9 cellular contexts compared by ENCODE assay signal in genomic region chr15:68365140-68365745, GRCh38.
DNase-seq lines count a peak whose midpoint lies in the region; ATAC-seq and TF ChIP-seq lines count a peak whose summit lies in the region.
"Had no signal": no experiment of that assay in that cellular context is flagged by ENCODE, and none has a peak within 500 bp of the region (broad histone marks: within the 10 kb centered on the region; RNA-seq: fewer than 3 reads in every experiment).

No MANE protein-coding gene starts in this region.

- peak; percentile 65 for ATAC-seq in activated CD8-positive, alpha-beta T cell treated with anti-CD3 and anti-CD28 coated beads for 36 hours
- ATAC-seq in left ventricle myocardium superior (peak; percentile 82), HG03175 (IDR thresholded peaks at IDR 0.05; ENCODE audit: unreplicated experiment) (no peak)

- peaks cover 7 to 73% (median 45%) of the 10 kb centered on the region in 6 donors for H3K4me1 ChIP-seq in spleen
- peaks cover 5 to 17% of the 10 kb centered on the region in 2 donors for H3K4me1 ChIP-seq in adrenal gland (replicated peaks in 1 of 2)

- H3K9me3 Mint-ChIP-seq in activated CD8-positive, alpha-beta T cell treated with anti-CD3 and anti-CD28 coated beads for 36 hours: no peaks in the 10 kb centered on the region

- H3K36me3 Mint-ChIP-seq in activated CD8-positive, alpha-beta T cell treated with anti-CD3 and anti-CD28 coated beads for 36 hours (ENCODE audit: low read depth): no peaks in the 10 kb centered on the region

- intact Hi-C loops in activated CD8-positive, alpha-beta T cell treated with anti-CD3 and anti-CD28 coated beads for 36 hours (cut with micrococcal nuclease): loop anchor here (5.0 kb wide), 1 partner anchor 113 kb away; no protein-coding TSS in a partner anchor
- intact Hi-C loops in left ventricle myocardium superior (cut with micrococcal nuclease) (loop anchor here (5.0 kb wide), 1 partner anchor 58 kb away; no protein-coding TSS in a partner anchor), spleen (cut with DNase I; ENCODE audit: low total_unique reads) (no loop called here), adrenal gland (cut with DNase I) (no loop called here)

- peak overlapping the region; percentile 64 for H3K27ac Mint-ChIP-seq in activated CD8-positive, alpha-beta T cell treated with anti-CD3 and anti-CD28 coated beads for 36 hours

- no peaks in the 10 kb centered on the region for H3K36me3 ChIP-seq in spleen
- no peaks in the 10 kb centered on the region for H3K36me3 ChIP-seq in adrenal gland (replicated peaks in 1 of 2)

- H3K27ac ChIP-seq in spleen (peak overlapping the region in 6 of 8 donors; percentile 32 to 63 (median 46)), adrenal gland (peak overlapping the region in 1 of 5 donors; percentile 27)
- H3K27ac ChIP-seq: SK-N-MC had no signal

- no peak for TF ChIP-seq CTCF in activated CD8-positive, alpha-beta T cell treated with anti-CD3 and anti-CD28 coated beads for 36 hours (IDR thresholded peaks at IDR 0.05)
- no peak for TF ChIP-seq CTCF in spleen (IDR thresholded peaks at IDR 0.05 in 8 of 11, conservative IDR thresholded peaks at IDR 0.05 in 3 of 11)
- TF ChIP-seq CTCF in adrenal gland (IDR thresholded peaks at IDR 0.05): no peak

- H3K27me3 Mint-ChIP-seq in activated CD8-positive, alpha-beta T cell treated with anti-CD3 and anti-CD28 coated beads for 36 hours: peaks cover 4% of the 10 kb centered on the region

- H3K4me3 ChIP-seq in spleen (no peak overlapping the region), adrenal gland (no peak overlapping the region)
- H3K4me3 ChIP-seq: SK-N-MC had no signal

- H3K27me3 ChIP-seq in spleen (replicated peaks in 1 of 7) (no peaks in the 10 kb centered on the region), adrenal gland (no peaks in the 10 kb centered on the region)

- WGBS in spleen, 5 donors: 35 to 40% (median 39%) methylated on average over 7 of the region's 7 CpGs
- 57 to 73% (median 69%) methylated on average over 7 of the region's 7 CpGs for WGBS in adrenal gland, 4 donors

- H3K4me1 Mint-ChIP-seq in activated CD8-positive, alpha-beta T cell treated with anti-CD3 and anti-CD28 coated beads for 36 hours (ENCODE audit: low read depth): peaks cover 9% of the 10 kb centered on the region

- TF ChIP-seq POLR2A in spleen (IDR thresholded peaks at IDR 0.05): no peak
- TF ChIP-seq POLR2A in adrenal gland (IDR thresholded peaks at IDR 0.05): no peak

- CTCF ChIA-PET in activated CD8-positive, alpha-beta T cell treated with anti-CD3 and anti-CD28 coated beads for 36 hours (lab: Charles Lee): interaction anchor here (2.7 kb wide), 1 partner anchor 59 kb away, joined by 10 read pairs; no protein-coding TSS in a partner anchor

- peak overlapping the region; percentile 60 for H3K4me3 Mint-ChIP-seq in activated CD8-positive, alpha-beta T cell treated with anti-CD3 and anti-CD28 coated beads for 36 hours

- H3K9me3 ChIP-seq in spleen: no peaks in the 10 kb centered on the region
- H3K9me3 ChIP-seq in adrenal gland (replicated peaks in 1 of 3): no peaks in the 10 kb centered on the region

- POLR2A ChIA-PET in activated CD8-positive, alpha-beta T cell treated with anti-CD3 and anti-CD28 coated beads for 36 hours (lab: Charles Lee): interaction anchor here (0.9 to 1.0 kb wide), 2 partner anchors 11 to 16 kb away, joined by 3 to 6 read pairs; no protein-coding TSS in a partner anchor

- DNase-seq in Kasumi-1 (lab: John Stamatoyannopoulos, UW) (peak; percentile 31 to 45), left ventricle myocardium superior (peak; percentile 62), spleen (no peak), NCI-H2171 treated with DMSO at 0.1 percent for 48 hours (lab: John Stamatoyannopoulos, UW) (no peak), adrenal gland (no peak)
- peak; percentile 31 for DNase-seq in activated CD8-positive, alpha-beta T cell treated with anti-CD3 and anti-CD28 coated beads for 36 hours
- DNase-seq: NCI-H524 had no signal

Comparison
In these comparisons a context has a peak if more than half of its experiments do, and no peak if none do; other contexts are left out.
1. DNase-seq: peak in Kasumi-1 (2 of 2), activated CD8-positive, alpha-beta T cell treated with anti-CD3 and anti-CD28 coated beads for 36 hours (single experiment) and left ventricle myocardium superior (single experiment); none in spleen (single experiment), NCI-H2171 treated with DMSO at 0.1 percent for 48 hours (single experiment) and adrenal gland (0 of 7).
2. intact Hi-C loops: an anchor here in activated CD8-positive, alpha-beta T cell treated with anti-CD3 and anti-CD28 coated beads for 36 hours (5.0 kb wide) and left ventricle myocardium superior (5.0 kb wide); none called in spleen and adrenal gland.